In genomic region chr22:41535244-41535643, GRCh38 we compare ENCODE assay signal across 10 cellular contexts. TPM values are rescaled to one million over a fixed set of nuclear protein-coding genes. Genes with fewer than 3 reads are reported as not detected.
DNase-seq lines count a peak whose midpoint lies in the region; ATAC-seq and TF ChIP-seq lines count a peak whose summit lies in the region.
"Had no signal": no experiment of that assay in that cellular context is flagged by ENCODE, and none has a peak within 500 bp of the region (broad histone marks: within the 10 kb centered on the region; RNA-seq: fewer than 3 reads in every experiment).

No MANE protein-coding gene starts in this region.

- no peak overlapping the region for H3K4me3 Mint-ChIP-seq in HFFc6

- H3K27ac Mint-ChIP-seq in HFFc6, result no peak overlapping the region

- no peak for ATAC-seq in HG02885 (IDR thresholded peaks at IDR 0.05; ENCODE audit: poor library complexity, unreplicated experiment)

- H3K36me3 Mint-ChIP-seq in HFFc6 (ENCODE audit: low read depth), result peaks cover 10% of the 10 kb centered on the region

- DNase-seq in D341Med (ENCODE audit: low spot score) (peak; percentile 63), HFFc6 (peak; percentile 38), astrocyte of the cerebellum (ENCODE audit: low read depth) (no peak), kidney tubule cell (ENCODE audit: low spot score) (peak; percentile 29), NCI-H446 (lab: John Stamatoyannopoulos, UW) (no peak), NCI-H2107 treated with DMSO at 0.1 percent for 48 hours (lab: John Stamatoyannopoulos, UW; ENCODE audit: unreplicated experiment) (no peak)
- DNase-seq: MG63, ovary had no signal

- TF ChIP-seq CTCF in HFFc6 (IDR thresholded peaks at IDR 0.05) (peak; percentile 45), astrocyte of the cerebellum (IDR thresholded peaks at IDR 0.05; ENCODE audit: low read depth, low read length, missing control alignments) (peak; percentile 51)

- peaks cover 3% of the 10 kb centered on the region; the same call in 1 of the 2 replicates for H3K27me3 Mint-ChIP-seq in HFFc6 (ENCODE audit: insufficient read depth)

- in situ Hi-C loops in astrocyte of the cerebellum (cut with HindIII; ENCODE audit: low sequenced_read_pairs), result no loop called here

- peaks cover 11% of the 10 kb centered on the region for H3K4me1 Mint-ChIP-seq in HFFc6 (ENCODE audit: low read depth)

- H3K9me3 Mint-ChIP-seq in HFFc6, result no peaks in the 10 kb centered on the region

- H3K4me3 ChIP-seq in astrocyte of the cerebellum (ENCODE audit: low read depth, low read length), result no peak overlapping the region
- H3K4me3 ChIP-seq: coronary artery, MG63, ovary had no signal

RNA-seq across cellular contexts. Expression of gene POLR3H, which starts 9.0 kb away (rescaled TPM):
- 10 to 100 TPM; 50.9 to 72.1 (median 56.0) TPM for total RNA-seq in HFFc6 (2021; fragmentation: NEBNext Ultra II Directional; extraction: Animal tissue kit (Norgen Biotek cat#: 25700))

RNA-seq across cellular contexts. Expression of gene CSDC2, which starts 25.6 kb away (rescaled TPM):
- total RNA-seq in HFFc6 (2021; fragmentation: NEBNext Ultra II Directional; extraction: Animal tissue kit (Norgen Biotek cat#: 25700)), result 1 to 10 TPM; 3.4 to 7.9 (median 4.2) TPM

RNA-seq across cellular contexts. Expression of gene PMM1, which starts 54.4 kb away (rescaled TPM):
- 10 to 100 TPM; 60.1 to 69.2 (median 64.8) TPM for total RNA-seq in HFFc6 (2021; fragmentation: NEBNext Ultra II Directional; extraction: Animal tissue kit (Norgen Biotek cat#: 25700))

Comparison
In these comparisons a context has a peak if more than half of its experiments do, and no peak if none do; other contexts are left out.
1. DNase-seq: peak in D341Med (single experiment), HFFc6 (single experiment) and kidney tubule cell (single experiment); none in astrocyte of the cerebellum (single experiment), NCI-H446 (0 of 2) and NCI-H2107 treated with DMSO at 0.1 percent for 48 hours (single experiment).